In genomic region chr2:54988612-54989011, GRCh38 we compare ENCODE assay signal across 25 cellular contexts.
"Had no signal": no experiment of that assay in that cellular context is flagged by ENCODE, and none has a peak within 500 bp of the region (broad histone marks: within the 10 kb centered on the region; RNA-seq: fewer than 3 reads in every experiment).

No MANE protein-coding gene starts in this region.

- ATAC-seq: activated naive CD8-positive, alpha-beta T cell treated with anti-CD3 and anti-CD28 coated beads, Interleukin-2, amount 50 U/mL, for 24 hours; body of pancreas; left ventricle myocardium superior; natural killer cell; sciatic nerve; stimulated activated naive B cell treated with anti-CD40 and anti-IgM and Interleukin-4, amounts not matched to agents 10 μg/mL and 1 μg/mL and 100 μg/mL, for 72 hours had no signal

- H3K9me3 ChIP-seq: body of pancreas, testis, vagina had no signal

- DNase-seq: activated CD4-positive, alpha-beta T cell treated with anti-CD3 and anti-CD28 coated beads for 4 hours; activated CD4-positive, alpha-beta T cell treated with anti-CD3 and anti-CD28 coated beads, Interleukin-2, amount 50 U/mL, for 48 hours; activated CD4-positive, CD25-positive, alpha-beta regulatory T cell; activated effector memory CD4-positive, alpha-beta T cell treated with anti-CD3 and anti-CD28 coated beads, Interleukin-2, amount 50 U/mL, for 16 hours; activated naive CD4-positive, alpha-beta T cell treated with anti-CD3 and anti-CD28 coated beads, Interleukin-2, amount 10 ng/mL, durations not matched to agents 7 days and 5 days; activated naive CD8-positive, alpha-beta T cell treated with anti-CD3 and anti-CD28 coated beads, Interleukin-2, amount 50 U/mL, for 24 hours; anterior cingulate cortex; body of pancreas; dermis blood vessel endothelial cell; effector CD8-positive, alpha-beta T cell; foreskin melanocyte; glutamatergic neuron; hippocampal formation; left ventricle myocardium superior; mammary epithelial cell; natural killer cell; stimulated activated CD4-positive, alpha-beta T cell treated with anti-CD3 and anti-CD28 coated beads, Interleukin-2, amount 100 ng/mL, for 48 hours; stimulated activated CD8-positive, alpha-beta memory T cell treated with anti-CD3 and anti-CD28 coated beads, Interleukin-4, amount 100 ng/mL, for 48 hours; stimulated activated naive B cell treated with anti-CD40 and anti-IgM and Interleukin-4, amounts not matched to agents 10 μg/mL and 1 μg/mL and 100 μg/mL, for 72 hours; T1000; testis had no signal

- H3K4me3 ChIP-seq: body of pancreas, testis, vagina had no signal

- H3K27me3 ChIP-seq: body of pancreas, testis, vagina had no signal

- H3K27ac Mint-ChIP-seq: activated naive CD4-positive, alpha-beta T cell treated with anti-CD3 and anti-CD28 coated beads, Interleukin-2, amount 10 ng/mL, durations not matched to agents 7 days and 5 days; activated naive CD8-positive, alpha-beta T cell treated with anti-CD3 and anti-CD28 coated beads, Interleukin-2, amount 50 U/mL, for 24 hours; mesothelial cell of epicardium had no signal

- H3K4me3 Mint-ChIP-seq: activated naive CD4-positive, alpha-beta T cell treated with anti-CD3 and anti-CD28 coated beads, Interleukin-2, amount 10 ng/mL, durations not matched to agents 7 days and 5 days; activated naive CD8-positive, alpha-beta T cell treated with anti-CD3 and anti-CD28 coated beads, Interleukin-2, amount 50 U/mL, for 24 hours; mesothelial cell of epicardium; natural killer cell; stimulated activated naive B cell treated with anti-CD40 and anti-IgM and Interleukin-4, amounts not matched to agents 10 μg/mL and 1 μg/mL and 100 μg/mL, for 72 hours had no signal

- H3K9me3 Mint-ChIP-seq: activated naive CD4-positive, alpha-beta T cell treated with anti-CD3 and anti-CD28 coated beads, Interleukin-2, amount 10 ng/mL, durations not matched to agents 7 days and 5 days; activated naive CD8-positive, alpha-beta T cell treated with anti-CD3 and anti-CD28 coated beads, Interleukin-2, amount 50 U/mL, for 24 hours; mesothelial cell of epicardium; natural killer cell; stimulated activated naive B cell treated with anti-CD40 and anti-IgM and Interleukin-4, amounts not matched to agents 10 μg/mL and 1 μg/mL and 100 μg/mL, for 72 hours had no signal

- H3K27ac ChIP-seq: body of pancreas, parathyroid adenoma, testis, vagina had no signal

- H2AFZ ChIP-seq: parathyroid adenoma had no signal

- H3K27me3 Mint-ChIP-seq: activated naive CD4-positive, alpha-beta T cell treated with anti-CD3 and anti-CD28 coated beads, Interleukin-2, amount 10 ng/mL, durations not matched to agents 7 days and 5 days; activated naive CD8-positive, alpha-beta T cell treated with anti-CD3 and anti-CD28 coated beads, Interleukin-2, amount 50 U/mL, for 24 hours; stimulated activated naive B cell treated with anti-CD40 and anti-IgM and Interleukin-4, amounts not matched to agents 10 μg/mL and 1 μg/mL and 100 μg/mL, for 72 hours had no signal

- H3K4me1 ChIP-seq: testis had no signal
